In the genomic region with DNA sequence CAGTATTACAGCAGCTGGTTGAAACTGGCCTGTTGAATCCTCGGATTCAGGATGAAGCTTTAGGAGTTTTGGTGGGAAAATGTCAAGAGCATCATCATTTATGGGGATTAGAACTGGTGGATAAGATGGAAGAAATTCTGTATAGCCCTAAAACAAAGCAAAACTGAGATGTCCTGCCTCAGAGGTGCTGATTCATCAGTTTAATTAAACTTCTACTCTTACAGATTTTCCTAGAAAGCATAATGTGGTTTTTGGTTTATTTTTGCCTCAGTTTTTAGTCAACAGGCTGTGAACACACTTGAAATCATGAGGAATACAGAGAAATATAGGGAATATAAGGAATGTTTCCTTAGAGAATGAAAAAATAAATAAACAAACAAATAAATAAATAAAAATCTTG, we compare ENCODE assay signal across 3 cellular contexts.
TF ChIP-seq lines count a peak whose summit lies in the region.

No MANE protein-coding gene starts in this region.

TF ChIP-seq in A549, 52 proteins besides CTCF, POLR2A, EP300 and RAD21 (continued from another document):
- TF ChIP-seq MAX (IDR thresholded peaks at IDR 0.05), result no peak

TF ChIP-seq in GM23338, 12 proteins besides CTCF, POLR2A, EP300 and RAD21 (continued from another document and continues in another):
- TF ChIP-seq NANOG (IDR thresholded peaks at IDR 0.05; ENCODE audit: borderline replicate concordance) (no peak), EZH2 (IDR thresholded peaks at IDR 0.05; ENCODE audit: low read depth, unreplicated experiment) (no peak), ZNF114 (CRISPR knock-in tag; IDR thresholded peaks at IDR 0.05) (no peak), ETS1 (IDR thresholded peaks at IDR 0.05) (no peak), ZNF462 (CRISPR knock-in tag; IDR thresholded peaks at IDR 0.05) (no peak), REST (IDR thresholded peaks at IDR 0.05; ENCODE audit: unreplicated experiment) (no peak), JUNB (IDR thresholded peaks at IDR 0.05; ENCODE audit: unreplicated experiment) (no peak), CREB1 (CRISPR knock-in tag; IDR thresholded peaks at IDR 0.05; ENCODE audit: low read depth) (no peak), POLR2AphosphoS5 (IDR thresholded peaks at IDR 0.05; ENCODE audit: low read depth) (no peak), EZH2phosphoT487 (IDR thresholded peaks at IDR 0.05; ENCODE audit: unreplicated experiment) (no peak)

TF ChIP-seq in K562, 482 proteins besides CTCF, POLR2A, EP300 and RAD21:
- TF ChIP-seq KLF6 (CRISPR knock-in tag; IDR thresholded peaks at IDR 0.05; ENCODE audit: borderline replicate concordance) (no peak), MAFG (tag; conservative IDR thresholded peaks at IDR 0.05) (0 out of 2 replicates have a peak, but pooled peaks have one; percentile 16), ARID1B (IDR thresholded peaks at IDR 0.05) (no peak), U2AF2 (optimal IDR thresholded peaks at IDR 0.05; ENCODE audit: low read depth, low read length) (no peak), SRSF1 (IDR thresholded peaks at IDR 0.05; ENCODE audit: low read depth, low read length) (no peak), ZNF316 (IDR thresholded peaks at IDR 0.05) (peak; percentile 15; the same call in 1 of the 2 replicates), TOE1 (IDR thresholded peaks at IDR 0.05; ENCODE audit: borderline replicate concordance) (no peak), TOE1 (CRISPR knock-in tag; IDR thresholded peaks at IDR 0.05; ENCODE audit: borderline replicate concordance, low read depth) (no peak), NR4A1 (CRISPR knock-in tag; IDR thresholded peaks at IDR 0.05) (no peak), NR4A1 (tag; IDR thresholded peaks at IDR 0.05) (no peak)
- TF ChIP-seq, protein P1, sequence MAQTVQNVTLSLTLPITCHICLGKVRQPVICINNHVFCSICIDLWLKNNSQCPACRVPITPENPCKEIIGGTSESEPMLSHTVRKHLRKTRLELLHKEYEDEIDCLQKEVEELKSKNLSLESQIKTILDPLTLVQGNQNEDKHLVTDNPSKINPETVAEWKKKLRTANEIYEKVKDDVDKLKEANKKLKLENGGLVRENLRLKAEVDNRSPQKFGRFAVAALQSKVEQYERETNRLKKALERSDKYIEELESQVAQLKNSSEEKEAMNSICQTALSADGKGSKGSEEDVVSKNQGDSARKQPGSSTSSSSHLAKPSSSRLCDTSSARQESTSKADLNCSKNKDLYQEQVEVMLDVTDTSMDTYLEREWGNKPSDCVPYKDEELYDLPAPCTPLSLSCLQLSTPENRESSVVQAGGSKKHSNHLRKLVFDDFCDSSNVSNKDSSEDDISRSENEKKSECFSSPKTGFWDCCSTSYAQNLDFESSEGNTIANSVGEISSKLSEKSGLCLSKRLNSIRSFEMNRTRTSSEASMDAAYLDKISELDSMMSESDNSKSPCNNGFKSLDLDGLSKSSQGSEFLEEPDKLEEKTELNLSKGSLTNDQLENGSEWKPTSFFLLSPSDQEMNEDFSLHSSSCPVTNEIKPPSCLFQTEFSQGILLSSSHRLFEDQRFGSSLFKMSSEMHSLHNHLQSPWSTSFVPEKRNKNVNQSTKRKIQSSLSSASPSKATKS (CRISPR knock-in tag; IDR thresholded peaks at IDR 0.05), result no peak
- TF ChIP-seq, protein P2, sequence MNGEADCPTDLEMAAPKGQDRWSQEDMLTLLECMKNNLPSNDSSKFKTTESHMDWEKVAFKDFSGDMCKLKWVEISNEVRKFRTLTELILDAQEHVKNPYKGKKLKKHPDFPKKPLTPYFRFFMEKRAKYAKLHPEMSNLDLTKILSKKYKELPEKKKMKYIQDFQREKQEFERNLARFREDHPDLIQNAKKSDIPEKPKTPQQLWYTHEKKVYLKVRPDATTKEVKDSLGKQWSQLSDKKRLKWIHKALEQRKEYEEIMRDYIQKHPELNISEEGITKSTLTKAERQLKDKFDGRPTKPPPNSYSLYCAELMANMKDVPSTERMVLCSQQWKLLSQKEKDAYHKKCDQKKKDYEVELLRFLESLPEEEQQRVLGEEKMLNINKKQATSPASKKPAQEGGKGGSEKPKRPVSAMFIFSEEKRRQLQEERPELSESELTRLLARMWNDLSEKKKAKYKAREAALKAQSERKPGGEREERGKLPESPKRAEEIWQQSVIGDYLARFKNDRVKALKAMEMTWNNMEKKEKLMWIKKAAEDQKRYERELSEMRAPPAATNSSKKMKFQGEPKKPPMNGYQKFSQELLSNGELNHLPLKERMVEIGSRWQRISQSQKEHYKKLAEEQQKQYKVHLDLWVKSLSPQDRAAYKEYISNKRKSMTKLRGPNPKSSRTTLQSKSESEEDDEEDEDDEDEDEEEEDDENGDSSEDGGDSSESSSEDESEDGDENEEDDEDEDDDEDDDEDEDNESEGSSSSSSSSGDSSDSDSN (IDR thresholded peaks at IDR 0.05; ENCODE audit: borderline replicate concordance in 1 of 2, low read depth in 2 of 2, low read length in 2 of 2), result no peak
- TF ChIP-seq, protein P3, sequence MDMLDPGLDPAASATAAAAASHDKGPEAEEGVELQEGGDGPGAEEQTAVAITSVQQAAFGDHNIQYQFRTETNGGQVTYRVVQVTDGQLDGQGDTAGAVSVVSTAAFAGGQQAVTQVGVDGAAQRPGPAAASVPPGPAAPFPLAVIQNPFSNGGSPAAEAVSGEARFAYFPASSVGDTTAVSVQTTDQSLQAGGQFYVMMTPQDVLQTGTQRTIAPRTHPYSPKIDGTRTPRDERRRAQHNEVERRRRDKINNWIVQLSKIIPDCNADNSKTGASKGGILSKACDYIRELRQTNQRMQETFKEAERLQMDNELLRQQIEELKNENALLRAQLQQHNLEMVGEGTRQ (CRISPR knock-in tag; IDR thresholded peaks at IDR 0.05), result no peak
- TF ChIP-seq, protein P4, sequence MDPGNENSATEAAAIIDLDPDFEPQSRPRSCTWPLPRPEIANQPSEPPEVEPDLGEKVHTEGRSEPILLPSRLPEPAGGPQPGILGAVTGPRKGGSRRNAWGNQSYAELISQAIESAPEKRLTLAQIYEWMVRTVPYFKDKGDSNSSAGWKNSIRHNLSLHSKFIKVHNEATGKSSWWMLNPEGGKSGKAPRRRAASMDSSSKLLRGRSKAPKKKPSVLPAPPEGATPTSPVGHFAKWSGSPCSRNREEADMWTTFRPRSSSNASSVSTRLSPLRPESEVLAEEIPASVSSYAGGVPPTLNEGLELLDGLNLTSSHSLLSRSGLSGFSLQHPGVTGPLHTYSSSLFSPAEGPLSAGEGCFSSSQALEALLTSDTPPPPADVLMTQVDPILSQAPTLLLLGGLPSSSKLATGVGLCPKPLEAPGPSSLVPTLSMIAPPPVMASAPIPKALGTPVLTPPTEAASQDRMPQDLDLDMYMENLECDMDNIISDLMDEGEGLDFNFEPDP (CRISPR knock-in tag; IDR thresholded peaks at IDR 0.05), result no peak
- TF ChIP-seq, protein P5, sequence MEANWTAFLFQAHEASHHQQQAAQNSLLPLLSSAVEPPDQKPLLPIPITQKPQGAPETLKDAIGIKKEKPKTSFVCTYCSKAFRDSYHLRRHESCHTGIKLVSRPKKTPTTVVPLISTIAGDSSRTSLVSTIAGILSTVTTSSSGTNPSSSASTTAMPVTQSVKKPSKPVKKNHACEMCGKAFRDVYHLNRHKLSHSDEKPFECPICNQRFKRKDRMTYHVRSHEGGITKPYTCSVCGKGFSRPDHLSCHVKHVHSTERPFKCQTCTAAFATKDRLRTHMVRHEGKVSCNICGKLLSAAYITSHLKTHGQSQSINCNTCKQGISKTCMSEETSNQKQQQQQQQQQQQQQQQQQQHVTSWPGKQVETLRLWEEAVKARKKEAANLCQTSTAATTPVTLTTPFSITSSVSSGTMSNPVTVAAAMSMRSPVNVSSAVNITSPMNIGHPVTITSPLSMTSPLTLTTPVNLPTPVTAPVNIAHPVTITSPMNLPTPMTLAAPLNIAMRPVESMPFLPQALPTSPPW (CRISPR knock-in tag; IDR thresholded peaks at IDR 0.05), result no peak
